Comparison of ENCODE assay signal across 18 cellular contexts in genomic region chrX:10726647-10727046, GRCh38.
A peak's percentile ranks its signal among the peaks of the same experiment; 100 is the strongest.
DNase-seq lines count a peak whose midpoint lies in the region; ATAC-seq and TF ChIP-seq lines count a peak whose summit lies in the region.
"Had no signal": no experiment of that assay in that cellular context is flagged by ENCODE, and none has a peak within 500 bp of the region (broad histone marks: within the 10 kb centered on the region; RNA-seq: fewer than 3 reads in every experiment).

No MANE protein-coding gene starts in this region.

- H3K9me3 Mint-ChIP-seq in HFFc6, result no peaks in the 10 kb centered on the region
- H3K9me3 Mint-ChIP-seq: activated CD4-positive, alpha-beta T cell treated with anti-CD3 and anti-CD28 coated beads, Interleukin-2, amount 10 ng/mL, durations not matched to agents 24 days and 14 days had no signal

- TF ChIP-seq CTCF in HFFc6 (IDR thresholded peaks at IDR 0.05), result no peak

- DNase-seq in A172 (ENCODE audit: low spot score), result peak; percentile 68
- peak; percentile 60 for DNase-seq in HFFc6
- DNase-seq in amniotic epithelial cell (ENCODE audit: low read depth), result peak; percentile 78
- peak; percentile 78 for DNase-seq in iris pigment epithelial cell (ENCODE audit: low read depth)
- no peak for DNase-seq in CD1c-positive myeloid dendritic cell (ENCODE audit: extremely low spot score)
- no peak for DNase-seq in NCI-H2196 (lab: John Stamatoyannopoulos, UW; ENCODE audit: unreplicated experiment)
- DNase-seq: 8988T; activated CD4-positive, alpha-beta T cell treated with anti-CD3 and anti-CD28 coated beads, Interleukin-2, amount 10 ng/mL, durations not matched to agents 24 days and 14 days; Calu3; heart left ventricle; NCI-H146; NCI-H510A; small intestine; T-helper 17 cell; testis had no signal

- ATAC-seq in HG02885 (IDR thresholded peaks at IDR 0.05; ENCODE audit: poor library complexity, unreplicated experiment), result no peak
- ATAC-seq in HG03159 (IDR thresholded peaks at IDR 0.05; ENCODE audit: unreplicated experiment), result no peak
- ATAC-seq: heart left ventricle, Panc1, T-helper 17 cell had no signal

- no peak overlapping the region for H3K4me3 Mint-ChIP-seq in HFFc6
- H3K4me3 Mint-ChIP-seq: activated CD4-positive, alpha-beta T cell treated with anti-CD3 and anti-CD28 coated beads, Interleukin-2, amount 10 ng/mL, durations not matched to agents 24 days and 14 days; T-helper 17 cell had no signal

- H3K4me1 Mint-ChIP-seq in HFFc6 (ENCODE audit: low read depth), result peaks cover 15% of the 10 kb centered on the region
- H3K4me1 Mint-ChIP-seq: activated CD4-positive, alpha-beta T cell treated with anti-CD3 and anti-CD28 coated beads, Interleukin-2, amount 10 ng/mL, durations not matched to agents 24 days and 14 days; T-helper 17 cell had no signal

- H3K27me3 Mint-ChIP-seq in HFFc6 (ENCODE audit: insufficient read depth), result no peaks in the 10 kb centered on the region
- H3K27me3 Mint-ChIP-seq: activated CD4-positive, alpha-beta T cell treated with anti-CD3 and anti-CD28 coated beads, Interleukin-2, amount 10 ng/mL, durations not matched to agents 24 days and 14 days; T-helper 17 cell had no signal

- no peak overlapping the region for H3K27ac Mint-ChIP-seq in HFFc6
- H3K27ac Mint-ChIP-seq: activated CD4-positive, alpha-beta T cell treated with anti-CD3 and anti-CD28 coated beads, Interleukin-2, amount 10 ng/mL, durations not matched to agents 24 days and 14 days; T-helper 17 cell had no signal

- no peaks in the 10 kb centered on the region for H3K36me3 Mint-ChIP-seq in HFFc6 (ENCODE audit: low read depth)

Comparison
In these comparisons a context has a peak if more than half of its experiments do, and no peak if none do; other contexts are left out.
1. DNase-seq: peak in A172 (single experiment), HFFc6 (single experiment), amniotic epithelial cell (single experiment) and iris pigment epithelial cell (single experiment); none in CD1c-positive myeloid dendritic cell (single experiment) and NCI-H2196 (single experiment).